Comparison of ENCODE assay signal across 11 cellular contexts in the genomic region with DNA sequence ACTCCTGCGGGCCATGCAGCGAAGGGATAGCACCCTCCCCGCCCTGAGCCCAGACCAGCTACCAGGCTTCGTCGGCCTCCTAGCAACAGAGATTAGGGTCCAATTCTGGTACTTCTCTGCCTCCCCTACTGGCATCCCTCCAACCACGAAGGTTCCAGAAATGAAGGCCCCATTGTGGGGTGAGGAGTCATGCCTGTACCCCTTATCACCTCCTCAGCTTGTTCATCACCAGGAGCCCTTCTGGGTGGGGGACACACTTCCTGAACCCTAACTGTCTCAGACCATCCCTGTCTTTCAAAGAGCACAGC. TPM values are rescaled to one million over a fixed set of nuclear protein-coding genes. Genes with fewer than 3 reads are reported as not detected.
A peak's percentile ranks its signal among the peaks of the same experiment; 100 is the strongest.
DNase-seq lines count a peak whose midpoint lies in the region; ATAC-seq, FAIRE-seq and TF ChIP-seq lines count a peak whose summit lies in the region.
"Had no signal": no experiment of that assay in that cellular context is flagged by ENCODE, and none has a peak within 500 bp of the region (broad histone marks: within the 10 kb centered on the region; RNA-seq: fewer than 3 reads in every experiment).

No MANE protein-coding gene starts in this region.

- no peak overlapping the region for H3K4ac ChIP-seq in trophoblast cell (ENCODE audit: low read depth, low read length)

- peaks cover 14% of the 10 kb centered on the region; the same call in 1 of the 2 replicates for H3K36me3 Mint-ChIP-seq in HFFc6 (ENCODE audit: low read depth)
- no peaks in the 10 kb centered on the region for H3K36me3 Mint-ChIP-seq in naive thymus-derived CD4-positive, alpha-beta T cell
- H3K36me3 Mint-ChIP-seq in progenitor cell of endocrine pancreas (ENCODE audit: insufficient read depth) = no peaks in the 10 kb centered on the region

- no peak overlapping the region for H3K18ac ChIP-seq in trophoblast cell (ENCODE audit: low read length)

- H3K14ac ChIP-seq in trophoblast cell (ENCODE audit: low read length) = no peak overlapping the region

- H2AK5ac ChIP-seq in trophoblast cell (ENCODE audit: low read length) = no peak overlapping the region

- H3K4me1 ChIP-seq in BLaER1 (peaks cover 63% of the 10 kb centered on the region), trophoblast cell (ENCODE audit: control insufficient read depth in 1 of 2, insufficient read depth in 2 of 2, low read length in 2 of 2) (peaks cover 15 to 21% of the 10 kb centered on the region in 2 experiments)
- peaks cover 13 to 20% of the 10 kb centered on the region in 2 donors for H3K4me1 ChIP-seq in naive thymus-derived CD4-positive, alpha-beta T cell (ENCODE audit: control insufficient read depth in 2 of 2, insufficient read depth in 2 of 2, low read length in 2 of 2)

- H2BK12ac ChIP-seq in trophoblast cell (ENCODE audit: low read length) = no peak overlapping the region

- H4K20me1 ChIP-seq in BLaER1 = peaks cover 25% of the 10 kb centered on the region

- ATAC-seq in naive thymus-derived CD4-positive, alpha-beta T cell = no peak

- H2BK5ac ChIP-seq in trophoblast cell (ENCODE audit: low read depth, low read length, poor library complexity) = no peak overlapping the region

- no peak for FAIRE-seq in bronchial epithelial cell (lab: Jason Lieb, UNC)

- H4K91ac ChIP-seq in trophoblast cell (ENCODE audit: low read depth, low read length) = no peak overlapping the region

- H3K36me3 ChIP-seq in BLaER1 = no peaks in the 10 kb centered on the region
- H3K36me3 ChIP-seq in bronchial epithelial cell (ENCODE audit: control insufficient read depth, insufficient read depth, low read length) = peaks cover 5% of the 10 kb centered on the region
- no peaks in the 10 kb centered on the region for H3K36me3 ChIP-seq in naive thymus-derived CD4-positive, alpha-beta T cell (ENCODE audit: control insufficient read depth in 2 of 3, insufficient read depth in 3 of 3, low read length in 3 of 3)
- no peaks in the 10 kb centered on the region for H3K36me3 ChIP-seq in trophoblast cell (ENCODE audit: control insufficient read depth in 1 of 2, insufficient read depth in 2 of 2, low read length in 2 of 2)

- H3K4me3 ChIP-seq in BLaER1 = peak overlapping the region; percentile 61; the same call in 1 of the 2 replicates
- H3K4me3 ChIP-seq in bronchial epithelial cell (ENCODE audit: low read depth, low read length) = peak overlapping the region; percentile 97
- no peak overlapping the region for H3K4me3 ChIP-seq in naive thymus-derived CD4-positive, alpha-beta T cell (ENCODE audit: low read length)
- no peak overlapping the region for H3K4me3 ChIP-seq in trophoblast cell (ENCODE audit: low read depth, low read length)

- peak overlapping the region; percentile 88; the same call in 1 of the 2 replicates for H3K27ac Mint-ChIP-seq in HFFc6
- H3K27ac Mint-ChIP-seq in naive thymus-derived CD4-positive, alpha-beta T cell = peak overlapping the region in 1 of 9 donors; percentile 13
- H3K27ac Mint-ChIP-seq in progenitor cell of endocrine pancreas = no peak overlapping the region

- no peak overlapping the region for H2BK120ac ChIP-seq in trophoblast cell (ENCODE audit: insufficient read depth, low read length, poor library complexity)

- in situ Hi-C loops in GM13977 (cut with MboI; ENCODE audit: low pct_unique_long_range_greater_than_20kb, low sequenced_read_pairs, unreplicated experiment) = no loop called here

- H3K27me3 Mint-ChIP-seq in HFFc6 (ENCODE audit: insufficient read depth) (peaks cover 7% of the 10 kb centered on the region), progenitor cell of endocrine pancreas (peaks cover 36% of the 10 kb centered on the region)
- peaks cover 4 to 30% (median 8%) of the 10 kb centered on the region in 5 donors for H3K27me3 Mint-ChIP-seq in naive thymus-derived CD4-positive, alpha-beta T cell

- WGBS in trophoblast cell (ENCODE audit: extremely low coverage, insufficient coverage, insufficient read length) = no CpG with 5 or more reads among the region's 6 CpGs

- POLR2A ChIA-PET in naive thymus-derived CD4-positive, alpha-beta T cell (lab: Charles Lee) = no interaction called here

- TF ChIP-seq CTCF in HFFc6 (IDR thresholded peaks at IDR 0.05) (no peak), bronchial epithelial cell (IDR thresholded peaks at IDR 0.05; ENCODE audit: insufficient read depth, low read length, severe bottlenecking) (no peak), progenitor cell of endocrine pancreas (IDR thresholded peaks at IDR 0.05; ENCODE audit: unreplicated experiment) (no peak), GM13977 (IDR thresholded peaks at IDR 0.05; ENCODE audit: extremely low read depth, insufficient read depth, missing control alignments) (no peak)

- H3K9ac ChIP-seq in BLaER1 = no peak overlapping the region
- H3K9ac ChIP-seq in trophoblast cell (ENCODE audit: low read length) = no peak overlapping the region

- no peak overlapping the region for H3K23ac ChIP-seq in trophoblast cell (ENCODE audit: low read length)

- CTCF ChIA-PET in naive thymus-derived CD4-positive, alpha-beta T cell (lab: Charles Lee) = no interaction called here

- H3K4me1 Mint-ChIP-seq in HFFc6 (ENCODE audit: low read depth) (peaks cover 18% of the 10 kb centered on the region), progenitor cell of endocrine pancreas (ENCODE audit: low read depth) (peaks cover 8% of the 10 kb centered on the region)
- peaks cover 14 to 23% (median 20%) of the 10 kb centered on the region in 7 donors for H3K4me1 Mint-ChIP-seq in naive thymus-derived CD4-positive, alpha-beta T cell

- H3K79me2 ChIP-seq in trophoblast cell (ENCODE audit: control insufficient read depth, insufficient read depth, low read length, poor library complexity) = no peaks in the 10 kb centered on the region

- peaks cover 5% of the 10 kb centered on the region for H3K79me1 ChIP-seq in trophoblast cell (ENCODE audit: low read length)

- H3K27ac ChIP-seq in BLaER1 (no peak overlapping the region), trophoblast cell (ENCODE audit: low read depth, low read length) (no peak overlapping the region)
- H3K27ac ChIP-seq in naive thymus-derived CD4-positive, alpha-beta T cell (ENCODE audit: low read depth, low read length) = no peak overlapping the region

- H4K8ac ChIP-seq in trophoblast cell (ENCODE audit: low read depth, low read length) = no peak overlapping the region

- H2AFZ ChIP-seq in trophoblast cell (ENCODE audit: insufficient read depth, low read length, poor library complexity) = no peak overlapping the region

- H3K4me2 ChIP-seq in BLaER1 = peak overlapping the region; percentile 88
- no peak overlapping the region for H3K4me2 ChIP-seq in trophoblast cell (ENCODE audit: low read length)

- H3K9me3 Mint-ChIP-seq in HFFc6 (no peaks in the 10 kb centered on the region), progenitor cell of endocrine pancreas (ENCODE audit: low read depth) (no peaks in the 10 kb centered on the region)
- H3K9me3 Mint-ChIP-seq in naive thymus-derived CD4-positive, alpha-beta T cell = no peaks in the 10 kb centered on the region

- H4K12ac ChIP-seq in trophoblast cell (ENCODE audit: low read depth, low read length) = no peak overlapping the region

- no peaks in the 10 kb centered on the region for H3K9me3 ChIP-seq in BLaER1
- H3K9me3 ChIP-seq in naive thymus-derived CD4-positive, alpha-beta T cell (ENCODE audit: control insufficient read depth in 2 of 3, low read length in 3 of 3) = no peaks in the 10 kb centered on the region
- H3K9me3 ChIP-seq in trophoblast cell (ENCODE audit: insufficient read depth, low read depth, low read length) = peaks cover 13% of the 10 kb centered on the region

- DNase-seq in HFFc6 (no peak), bronchial epithelial cell (ENCODE audit: low read depth) (no peak), HuH-7 (ENCODE audit: low spot score) (no peak), progenitor cell of endocrine pancreas (ENCODE audit: low spot score, unreplicated experiment) (no peak), GM13977 (ENCODE audit: low spot score) (no peak), trophoblast cell (no peak)
- no peak for DNase-seq in naive thymus-derived CD4-positive, alpha-beta T cell
- DNase-seq: caudate nucleus, DMS 273 treated with DMSO at 0.1 percent for 48 hours had no signal

- H3K27me3 ChIP-seq in BLaER1 (peaks cover 54% of the 10 kb centered on the region), bronchial epithelial cell (ENCODE audit: control insufficient read depth, insufficient read depth, low read length) (no peaks in the 10 kb centered on the region), trophoblast cell (ENCODE audit: insufficient read depth, low read length) (peaks cover 36% of the 10 kb centered on the region)
- H3K27me3 ChIP-seq in naive thymus-derived CD4-positive, alpha-beta T cell (ENCODE audit: control insufficient read depth in 2 of 2, insufficient read depth in 2 of 2, low read length in 2 of 2) = peaks cover 3 to 4% of the 10 kb centered on the region in 2 donors

- intact Hi-C loops in naive thymus-derived CD4-positive, alpha-beta T cell (cut with micrococcal nuclease) = no loop called here

- peak overlapping the region; percentile 96 for H3K4me3 Mint-ChIP-seq in HFFc6
- H3K4me3 Mint-ChIP-seq in naive thymus-derived CD4-positive, alpha-beta T cell = peak overlapping the region in 7 of 10 donors; percentile 65 to 86 (median 77)
- H3K4me3 Mint-ChIP-seq in progenitor cell of endocrine pancreas (ENCODE audit: low read depth) = no peak overlapping the region

RNA-seq across cellular contexts. Expression of a gene that starts 1.8 kb away (rescaled TPM):
- total RNA-seq in HFFc6 (2021; fragmentation: NEBNext Ultra II Directional; extraction: Animal tissue kit (Norgen Biotek cat#: 25700)) = 100 to 1,000 TPM; 102 to 149 (median 125) TPM
- total RNA-seq in bronchial epithelial cell (5.0 and 11.9 TPM in 2 replicates), progenitor cell of endocrine pancreas (1.2 and 1.9 TPM in 2 replicates)
- total RNA-seq in naive thymus-derived CD4-positive, alpha-beta T cell = 1 to 10 TPM in 3 of 5 experiments, not detected in 2; 2.5 to 7.9 (median 4.5) TPM
- not detected for polyA plus RNA-seq in naive thymus-derived CD4-positive, alpha-beta T cell
- polyA plus RNA-seq in trophoblast cell (2013) = 252 and 269 TPM in 2 replicates
- polyA plus RNA-seq: neural cell had no signal

RNA-seq across cellular contexts. Expression of a gene that starts 41.9 kb away (rescaled TPM):
- total RNA-seq in HFFc6 (2021; fragmentation: NEBNext Ultra II Directional; extraction: Animal tissue kit (Norgen Biotek cat#: 25700)) = under 1 TPM in 2 of 6 experiments, not detected in 4; 0.17 to 0.24 TPM
- total RNA-seq in bronchial epithelial cell (9.5 and 9.9 TPM in 2 replicates), progenitor cell of endocrine pancreas (247 and 268 TPM in 2 replicates)
- total RNA-seq in naive thymus-derived CD4-positive, alpha-beta T cell = 10 to 100 TPM in 1 of 5 experiments, 1 to 10 TPM in 3, under 1 TPM in 1; 0.53 to 36.0 (median 6.0) TPM
- polyA plus RNA-seq in naive thymus-derived CD4-positive, alpha-beta T cell = under 1 TPM; 0.35 to 0.94 TPM
- polyA plus RNA-seq in trophoblast cell (2013) = 604 and 638 TPM in 2 replicates

Comparison
In these comparisons a context has a peak if more than half of its experiments do, and no peak if none do; other contexts are left out.
1. H3K4me3 ChIP-seq: peak in BLaER1 (single experiment) and bronchial epithelial cell (single experiment); none in naive thymus-derived CD4-positive, alpha-beta T cell (single experiment) and trophoblast cell (single experiment).